ENCODE assay signal across 16 cellular contexts in the genomic region with DNA sequence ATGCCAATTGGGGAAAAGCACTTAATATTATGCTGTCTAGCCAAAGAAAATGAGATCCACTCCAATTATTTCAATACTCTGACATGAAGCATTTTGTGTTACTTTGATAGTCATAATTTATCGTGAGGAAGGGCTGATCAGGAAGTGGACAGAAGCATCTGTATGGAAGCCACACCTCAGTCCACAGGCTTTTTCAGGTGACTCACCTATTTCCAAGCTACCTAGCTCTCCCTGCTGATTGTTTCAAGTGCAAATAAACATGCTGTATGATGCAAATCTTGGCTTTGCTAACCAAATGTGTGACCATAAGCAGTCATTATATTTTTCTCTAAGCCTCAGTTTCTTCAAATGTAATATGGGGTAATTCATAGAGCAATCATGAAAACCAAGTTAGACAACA. TPM values are rescaled to one million over a fixed set of nuclear protein-coding genes. Genes with fewer than 3 reads are reported as not detected.
DNase-seq lines count a peak whose midpoint lies in the region; ATAC-seq and TF ChIP-seq lines count a peak whose summit lies in the region.
"Had no signal": no experiment of that assay in that cellular context is flagged by ENCODE, and none has a peak within 500 bp of the region (broad histone marks: within the 10 kb centered on the region; RNA-seq: fewer than 3 reads in every experiment).

No MANE protein-coding gene starts in this region.

- H3K27ac Mint-ChIP-seq in Calu3 (ENCODE audit: unreplicated experiment): peak overlapping the region; percentile 58
- H3K27ac Mint-ChIP-seq: HFFc6 had no signal

- H3K27ac ChIP-seq in RWPE1 (no peak overlapping the region), foreskin keratinocyte (no peak overlapping the region), OCI-LY7 (ENCODE audit: low read depth, low read length, poor library complexity, severe bottlenecking) (no peak overlapping the region)
- H3K27ac ChIP-seq: A549, C4-2B had no signal

- H3K9me3 Mint-ChIP-seq in Calu3 (ENCODE audit: low read depth, unreplicated experiment): no peaks in the 10 kb centered on the region
- H3K9me3 Mint-ChIP-seq: HFFc6 had no signal

- H3K4me2 ChIP-seq in OCI-LY7 (ENCODE audit: low read length): no peak overlapping the region
- H3K4me2 ChIP-seq: A549 had no signal

- H3K4me1 ChIP-seq in foreskin keratinocyte: no peaks in the 10 kb centered on the region
- no peaks in the 10 kb centered on the region for H3K4me1 ChIP-seq in OCI-LY7 (ENCODE audit: insufficient read depth, low read length, poor library complexity, severe bottlenecking)

- POLR2A ChIA-PET in RWPE1 (lab: Yijun Ruan, JAX; ENCODE audit: low non-redundant PET): no interaction called here
- POLR2A ChIA-PET in OCI-LY7 (lab: Charles Lee): interaction anchor here (0.6 kb wide), 1 partner anchor 485 kb away, joined by 5 read pairs; no protein-coding TSS in a partner anchor

- H3K27me3 ChIP-seq in foreskin keratinocyte: no peaks in the 10 kb centered on the region

- TF ChIP-seq CTCF in Calu3 (IDR thresholded peaks at IDR 0.05; ENCODE audit: unreplicated experiment) (no peak), RWPE1 (conservative IDR thresholded peaks at IDR 0.05; ENCODE audit: low read depth) (no peak), foreskin keratinocyte (conservative IDR thresholded peaks at IDR 0.05) (no peak), OCI-LY7 (conservative IDR thresholded peaks at IDR 0.05; ENCODE audit: low read length) (no peak)

- BruUV-seq in Calu3 (replicated peaks; lab: Mats Ljungman, UMichigan) (no TSS peak), OCI-LY7 (replicated peaks; lab: Mats Ljungman, UMichigan) (no TSS peak)

- no peaks in the 10 kb centered on the region for H4K20me1 ChIP-seq in OCI-LY7 (ENCODE audit: insufficient read depth, low read length)

- H3K27me3 Mint-ChIP-seq in Calu3 (ENCODE audit: unreplicated experiment): no peaks in the 10 kb centered on the region

- intact Hi-C loops in Calu3 (cut with micrococcal nuclease; ENCODE audit: unreplicated experiment): no loop called here
- intact Hi-C loops in OCI-LY7 (cut with micrococcal nuclease; ENCODE audit: unreplicated experiment): no loop called here

- H2AFZ ChIP-seq in OCI-LY7 (ENCODE audit: low read length): no peak overlapping the region

- DNase-seq in Calu3: peak; percentile 53
- peak; percentile 50 for DNase-seq in HPDE6-E6E7 (ENCODE audit: extremely low spot score)
- DNase-seq in RWPE1 (ENCODE audit: low spot score): peak; percentile 13
- DNase-seq in foreskin keratinocyte: peak; percentile 3 to 9
- no peak for DNase-seq in NCI-H82 (lab: John Stamatoyannopoulos, UW)
- DNase-seq in NCI-H1694 (lab: John Stamatoyannopoulos, UW): no peak
- no peak for DNase-seq in OCI-LY7 (ENCODE audit: low spot score)
- DNase-seq: COR-L47, DMS79 treated with DMSO at 0.1 percent for 48 hours, HFFc6, Karpas-422, NCI-H2081, NCI-H524 had no signal

- ATAC-seq in foreskin keratinocyte: peak; percentile 40
- ATAC-seq: A549, HepG2 had no signal

- H3K4me3 ChIP-seq in OCI-LY7 (ENCODE audit: low read depth, low read length, poor library complexity, severe bottlenecking): no peak overlapping the region
- H3K4me3 ChIP-seq: A549 had no signal

- H3K36me3 Mint-ChIP-seq in Calu3 (ENCODE audit: insufficient read depth, unreplicated experiment): no peaks in the 10 kb centered on the region

- H3K9me2 ChIP-seq in OCI-LY7 (ENCODE audit: insufficient read depth, low read length): no peaks in the 10 kb centered on the region

- no peak overlapping the region for H3K4me3 Mint-ChIP-seq in Calu3 (ENCODE audit: low read depth, unreplicated experiment)
- H3K4me3 Mint-ChIP-seq: HFFc6 had no signal

- CTCF ChIA-PET in Calu3 (lab: Charles Lee) (interaction anchor here (0.5 to 1.8 kb wide), 5 partner anchors 8 to 65 kb away, joined by 3 read pairs; no protein-coding TSS in a partner anchor), RWPE1 (lab: Yijun Ruan, JAX) (no interaction called here), OCI-LY7 (lab: Charles Lee; ENCODE audit: unreplicated experiment) (no interaction called here)

- no peaks in the 10 kb centered on the region for H3K4me1 Mint-ChIP-seq in Calu3 (ENCODE audit: low read depth, unreplicated experiment)

- no peaks in the 10 kb centered on the region for H3K79me2 ChIP-seq in OCI-LY7 (ENCODE audit: insufficient read depth, low read depth, low read length)

- no peaks in the 10 kb centered on the region for H3K9me3 ChIP-seq in OCI-LY7 (ENCODE audit: low read length)
- H3K9me3 ChIP-seq: A549 had no signal

- no peaks in the 10 kb centered on the region for H3K36me3 ChIP-seq in OCI-LY7 (ENCODE audit: insufficient read depth, low read length)

RNA-seq across cellular contexts. Expression of a gene that starts 30.8 kb away (rescaled TPM):
- total RNA-seq in Calu3 (2022): not detected in 2 replicates
- total RNA-seq in foreskin keratinocyte: not detected in 2 replicates
- polyA plus RNA-seq in foreskin keratinocyte: not detected in 2 replicates
- total RNA-seq in OCI-LY7 (2014; rRNA removed; shearing (Covaris generic)): not detected in 2 replicates
- total RNA-seq in OCI-LY7 (2022): not detected in 2 replicates
- total RNA-seq: HepG2, HFFc6 had no signal
- polyA plus RNA-seq: A549, HepG2 had no signal

Comparison
In these comparisons a context has a peak if more than half of its experiments do, and no peak if none do; other contexts are left out.
1. DNase-seq: peak in Calu3 (single experiment), HPDE6-E6E7 (single experiment), RWPE1 (single experiment) and foreskin keratinocyte (2 of 2); none in NCI-H82 (single experiment), NCI-H1694 (single experiment) and OCI-LY7 (single experiment).